ENCODE assay signal across 12 cellular contexts in the genomic region with DNA sequence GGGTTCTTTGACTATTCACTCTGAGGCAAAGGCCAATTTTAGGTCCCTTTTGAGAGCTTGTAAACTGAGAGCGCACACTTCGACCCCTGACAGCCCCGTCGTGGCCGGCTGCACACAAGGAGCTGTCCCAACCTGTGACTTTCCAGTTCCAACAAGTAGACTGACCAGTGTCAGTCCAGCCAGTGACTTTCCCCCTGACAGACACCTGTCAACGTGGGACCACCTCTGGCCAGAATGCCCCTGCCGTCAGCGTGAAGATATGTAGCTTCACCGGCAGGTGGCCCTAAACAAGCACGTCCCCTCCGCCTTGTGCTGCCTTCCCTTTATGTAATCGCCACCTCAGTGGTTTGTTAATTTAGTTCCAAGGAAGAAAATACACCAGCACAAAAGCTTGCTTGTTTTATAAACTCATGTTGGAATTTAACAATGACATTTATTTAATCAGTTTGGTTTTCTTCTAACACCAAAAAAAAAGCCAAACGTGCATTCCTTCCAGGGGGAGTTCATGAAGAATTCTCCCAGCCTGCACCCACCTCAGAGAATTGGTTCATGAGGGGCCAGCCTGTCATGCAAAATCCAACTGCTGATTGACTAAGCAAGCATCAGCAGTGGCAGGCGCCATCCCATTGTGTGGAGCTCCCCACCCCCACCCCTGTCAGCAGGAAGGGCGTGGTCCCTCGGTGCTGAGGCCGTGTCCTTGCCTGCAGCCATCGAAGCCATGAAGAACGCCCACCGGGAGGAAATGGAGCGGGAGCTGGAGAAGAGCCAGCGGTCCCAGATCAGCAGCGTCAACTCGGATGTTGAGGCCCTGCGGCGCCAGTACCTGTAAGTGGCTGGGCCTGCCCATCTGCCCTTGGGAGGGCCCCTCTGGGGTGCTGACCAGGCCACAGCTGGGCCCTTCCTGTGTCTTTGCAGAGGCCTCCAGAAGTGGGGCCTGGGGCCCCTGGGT. TPM values are rescaled to one million over a fixed set of nuclear protein-coding genes. Genes with fewer than 3 reads are reported as not detected.
DNase-seq lines count a peak whose midpoint lies in the region; ATAC-seq and TF ChIP-seq lines count a peak whose summit lies in the region.
"Had no signal": no experiment of that assay in that cellular context is flagged by ENCODE, and none has a peak within 500 bp of the region (broad histone marks: within the 10 kb centered on the region; RNA-seq: fewer than 3 reads in every experiment).

No MANE protein-coding gene starts in this region.

- DNase-seq in CD8-positive, alpha-beta memory T cell = no peak
- DNase-seq in NCI-H526 (lab: John Stamatoyannopoulos, UW) = peak; percentile 32 to 77
- DNase-seq in endodermal cell = peak; percentile 65
- DNase-seq in medulla oblongata (ENCODE audit: extremely low spot score) = peak; percentile 29
- DNase-seq in stimulated activated CD4-positive, alpha-beta T cell treated with anti-CD3 and anti-CD28 coated beads, Interleukin-4, amount 100 ng/mL, for 24 hours = no peak
- DNase-seq: Calu3, left colon, NCI-H1417, trophoblast cell had no signal

- POLR2A ChIA-PET in CD8-positive, alpha-beta memory T cell (lab: Charles Lee) = no interaction called here

- H3K4me1 Mint-ChIP-seq in CD8-positive, alpha-beta memory T cell = peaks cover 36 to 80% (median 76%) of the 10 kb centered on the region in 3 donors
- peaks cover 5% of the 10 kb centered on the region for H3K4me1 Mint-ChIP-seq in endodermal cell

- H3K27me3 ChIP-seq in CD8-positive, alpha-beta memory T cell (ENCODE audit: insufficient read depth, low read length, poor library complexity, severe bottlenecking) = no peaks in the 10 kb centered on the region
- no peaks in the 10 kb centered on the region for H3K27me3 ChIP-seq in endodermal cell (ENCODE audit: control insufficient read depth, insufficient read depth, low read length, poor library complexity, severe bottlenecking)

- no peaks in the 10 kb centered on the region for H3K9me3 ChIP-seq in CD8-positive, alpha-beta memory T cell (ENCODE audit: low read length)
- no peaks in the 10 kb centered on the region for H3K9me3 ChIP-seq in endodermal cell (ENCODE audit: control insufficient read depth, low read length)

- peak overlapping the region in 2 of 7 donors; percentile 45 to 75 for H3K4me3 Mint-ChIP-seq in CD8-positive, alpha-beta memory T cell
- H3K4me3 Mint-ChIP-seq in endodermal cell = no peak overlapping the region

- peaks cover 53% of the 10 kb centered on the region for H3K4me1 ChIP-seq in CD8-positive, alpha-beta memory T cell (ENCODE audit: insufficient read depth, low read length)
- H3K4me1 ChIP-seq in endodermal cell (ENCODE audit: control insufficient read depth, insufficient read depth, low read length) = peaks cover 11% of the 10 kb centered on the region

- CTCF ChIA-PET in CD8-positive, alpha-beta memory T cell (lab: Charles Lee) = interaction anchor here (1.0 to 1.7 kb wide), 2 partner anchors 10 to 12 kb away, joined by 3 to 6 read pairs; no protein-coding TSS in a partner anchor

- H3K9ac ChIP-seq in endodermal cell (ENCODE audit: extremely low read depth, low read length, poor library complexity, severe bottlenecking) = no peak overlapping the region

- H3K36me3 ChIP-seq in CD8-positive, alpha-beta memory T cell (ENCODE audit: insufficient read depth, low read length) = peaks cover 23% of the 10 kb centered on the region
- H3K36me3 ChIP-seq in endodermal cell (ENCODE audit: control insufficient read depth, insufficient read depth, low read length) = peaks cover 42% of the 10 kb centered on the region

- 81 to 83% methylated on average over 16 to 26 of the region's 26 CpGs for WGBS in endodermal cell (ENCODE audit: insufficient coverage in 1 of 2, insufficient read length in 1 of 2), 2 experiments

- H3K27ac Mint-ChIP-seq in CD8-positive, alpha-beta memory T cell = peak overlapping the region; percentile 82 to 96 (median 88)
- no peak overlapping the region for H3K27ac Mint-ChIP-seq in endodermal cell

- peaks cover 3 to 88% (median 19%) of the 10 kb centered on the region in 3 donors for H3K36me3 Mint-ChIP-seq in CD8-positive, alpha-beta memory T cell
- peaks cover 53% of the 10 kb centered on the region for H3K36me3 Mint-ChIP-seq in endodermal cell (ENCODE audit: low read depth)

- H3K27me3 Mint-ChIP-seq in CD8-positive, alpha-beta memory T cell = no peaks in the 10 kb centered on the region
- no peaks in the 10 kb centered on the region for H3K27me3 Mint-ChIP-seq in endodermal cell (ENCODE audit: insufficient read depth)

- TF ChIP-seq CTCF in endodermal cell (conservative IDR thresholded peaks at IDR 0.05) = peak; percentile 54

- no peaks in the 10 kb centered on the region for H3K9me3 Mint-ChIP-seq in CD8-positive, alpha-beta memory T cell
- H3K9me3 Mint-ChIP-seq in endodermal cell = no peaks in the 10 kb centered on the region

- H3K4me3 ChIP-seq in CD8-positive, alpha-beta memory T cell (ENCODE audit: low read length) = no peak overlapping the region
- no peak overlapping the region for H3K4me3 ChIP-seq in endodermal cell (ENCODE audit: low read length)

- H3K27ac ChIP-seq in CD8-positive, alpha-beta memory T cell (ENCODE audit: low read depth, low read length) = peak overlapping the region; percentile 16
- no peak overlapping the region for H3K27ac ChIP-seq in endodermal cell (ENCODE audit: low read depth, low read length)

- ATAC-seq in GM21717 (IDR thresholded peaks at IDR 0.05; ENCODE audit: unreplicated experiment) = no peak
- no peak for ATAC-seq in GM21447 (IDR thresholded peaks at IDR 0.05; ENCODE audit: unreplicated experiment)
- ATAC-seq in HG03439 (IDR thresholded peaks at IDR 0.05; ENCODE audit: unreplicated experiment) = no peak
- ATAC-seq: left colon had no signal

RNA-seq across cellular contexts. Expression of a gene that starts 33.9 kb away (rescaled TPM):
- total RNA-seq in CD8-positive, alpha-beta memory T cell = 10 to 100 TPM; 26.5 to 28.4 TPM
- 6.9 TPM for polyA plus RNA-seq in CD8-positive, alpha-beta memory T cell
- total RNA-seq in endodermal cell = 1 to 10 TPM in 1 of 2 donors, under 1 TPM in 1; 0.42 to 1.5 TPM
- 1.6 TPM for polyA plus RNA-seq in endodermal cell (2013, experiment 1 of 2)
- 1.5 TPM for polyA plus RNA-seq in endodermal cell (2013, experiment 2 of 2)

Comparison
In these comparisons a context has a peak if more than half of its experiments do, and no peak if none do; other contexts are left out.
1. DNase-seq: peak in NCI-H526 (2 of 2), endodermal cell (single experiment) and medulla oblongata (single experiment); none in CD8-positive, alpha-beta memory T cell (0 of 5) and stimulated activated CD4-positive, alpha-beta T cell treated with anti-CD3 and anti-CD28 coated beads, Interleukin-4, amount 100 ng/mL, for 24 hours (single experiment).
2. RNA of a gene that starts 33.9 kb away (total RNA-seq): 26.5 to 28.4 TPM in CD8-positive, alpha-beta memory T cell; 0.42 to 1.5 TPM in endodermal cell; every median in the first group is over 10 times any median in the second.